ENCODE assay signal across 8 cellular contexts in the genomic region with DNA sequence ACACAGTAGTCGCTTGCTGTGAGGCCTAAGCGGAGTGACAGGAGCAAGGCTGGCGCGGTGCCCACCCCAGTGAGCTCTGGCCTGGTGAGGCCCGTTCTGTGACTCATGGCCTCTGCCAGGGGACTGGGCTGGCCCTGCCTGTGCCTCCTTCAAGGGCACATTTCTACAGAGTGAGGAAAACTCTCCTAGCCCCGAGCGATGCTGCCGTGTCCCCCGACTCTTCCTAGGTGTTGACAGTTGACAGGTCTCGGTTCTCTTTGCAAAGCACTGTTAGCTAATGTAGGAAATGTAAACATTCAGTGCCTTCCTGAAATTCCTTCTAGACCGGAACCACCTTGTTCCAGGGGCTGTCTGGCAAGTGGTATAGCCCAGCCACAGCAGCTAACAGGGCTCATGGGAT. TPM values are rescaled to one million over a fixed set of nuclear protein-coding genes. Genes with fewer than 3 reads are reported as not detected.
DNase-seq lines count a peak whose midpoint lies in the region; ATAC-seq and TF ChIP-seq lines count a peak whose summit lies in the region.

No MANE protein-coding gene starts in this region.

- no peaks in the 10 kb centered on the region for H3K27me3 ChIP-seq in cardiac muscle cell

- H3K4me1 Mint-ChIP-seq in mesothelial cell of epicardium (peaks cover 18% of the 10 kb centered on the region), immature natural killer cell (peaks cover 15 to 17% of the 10 kb centered on the region in 2 donors)

- DNase-seq in GF-D8 (lab: John Stamatoyannopoulos, UW) (peak; percentile 59), SW480 (ENCODE audit: low spot score) (peak; percentile 52), cardiac muscle cell (ENCODE audit: low read depth in 1 of 2, low spot score in 1 of 2) (peak; percentile 44 to 62), pulmonary artery endothelial cell (ENCODE audit: low read depth, low spot score) (peak; percentile 80), mesothelial cell of epicardium (ENCODE audit: low spot score in 2 of 2, unreplicated experiment in 2 of 2) (no peak), immature natural killer cell (no peak)
- DNase-seq in activated CD4-positive, alpha-beta T cell treated with anti-CD3 and anti-CD28 coated beads for 4 hours = no peak

- H3K27ac Mint-ChIP-seq in mesothelial cell of epicardium (no peak overlapping the region), immature natural killer cell (no peak overlapping the region)

- H3K9me3 Mint-ChIP-seq in mesothelial cell of epicardium (no peaks in the 10 kb centered on the region), immature natural killer cell (no peaks in the 10 kb centered on the region)

- no peak overlapping the region for H3K4me3 Mint-ChIP-seq in mesothelial cell of epicardium
- H3K4me3 Mint-ChIP-seq in immature natural killer cell = no peak overlapping the region

- H3K27me3 Mint-ChIP-seq in mesothelial cell of epicardium (ENCODE audit: low read depth) = peaks cover 11% of the 10 kb centered on the region
- peaks cover under 1 to 8% (median 3%) of the 10 kb centered on the region in 3 donors for H3K27me3 Mint-ChIP-seq in immature natural killer cell (ENCODE audit: low read depth in 3 of 3)

- H3K36me3 Mint-ChIP-seq in mesothelial cell of epicardium = no peaks in the 10 kb centered on the region
- peaks cover 0 to 4% (median 0%) of the 10 kb centered on the region in 3 donors for H3K36me3 Mint-ChIP-seq in immature natural killer cell

- no peak for TF ChIP-seq CTCF in cardiac muscle cell (IDR thresholded peaks at IDR 0.05; ENCODE audit: low read depth, low read length)
- no peak for TF ChIP-seq CTCF in mesothelial cell of epicardium (IDR thresholded peaks at IDR 0.05; ENCODE audit: unreplicated experiment)

- ATAC-seq in GM19328 (IDR thresholded peaks at IDR 0.05; ENCODE audit: unreplicated experiment) = no peak

- H3K27ac ChIP-seq in cardiac muscle cell = no peak overlapping the region

- peaks cover 10% of the 10 kb centered on the region for H3K4me1 ChIP-seq in cardiac muscle cell (ENCODE audit: low read depth)

- H3K4me3 ChIP-seq in cardiac muscle cell = no peak overlapping the region

- H3K9me3 ChIP-seq in cardiac muscle cell (ENCODE audit: low read depth) = no peaks in the 10 kb centered on the region

- H3K36me3 ChIP-seq in cardiac muscle cell = no peaks in the 10 kb centered on the region

RNA-seq across cellular contexts. Expression of gene ABCG1, which starts 43.9 kb away (rescaled TPM):
- total RNA-seq in cardiac muscle cell (4.9 and 5.4 TPM in 2 replicates), pulmonary artery endothelial cell (19.5 and 37.8 TPM in 2 replicates), mesothelial cell of epicardium (4.2 to 4.4 TPM (median 4.3 TPM) in 3 replicates)
- polyA plus RNA-seq in cardiac muscle cell (2.6 and 4.0 TPM in 2 replicates), immature natural killer cell (10 to 100 TPM in 1 of 3 donors, 1 to 10 TPM in 2; 4.3 to 10.9 (median 8.2) TPM)

RNA-seq across cellular contexts. Expression of gene TFF3, which starts 52.4 kb away (rescaled TPM):
- not detected in 2 replicates for total RNA-seq in cardiac muscle cell
- 0.38 TPM in 1 of 2 replicates, not detected in the other for polyA plus RNA-seq in cardiac muscle cell
- not detected in 2 replicates for total RNA-seq in pulmonary artery endothelial cell
- 1.5 TPM in 1 of 3 replicates, not detected in the others for total RNA-seq in mesothelial cell of epicardium
- polyA plus RNA-seq in immature natural killer cell = not detected

Comparison
In these comparisons a context has a peak if more than half of its experiments do, and no peak if none do; other contexts are left out.
1. DNase-seq: peak in GF-D8 (single experiment), SW480 (single experiment), cardiac muscle cell (2 of 2) and pulmonary artery endothelial cell (single experiment); none in activated CD4-positive, alpha-beta T cell treated with anti-CD3 and anti-CD28 coated beads for 4 hours (0 of 2), mesothelial cell of epicardium (0 of 2) and immature natural killer cell (0 of 3).